ENCODE assay signal across 12 cellular contexts in genomic region chr5:107213025-107213424, GRCh38.
A peak's percentile ranks its signal among the peaks of the same experiment; 100 is the strongest.
DNase-seq lines count a peak whose midpoint lies in the region; ATAC-seq and TF ChIP-seq lines count a peak whose summit lies in the region.
"Had no signal": no experiment of that assay in that cellular context is flagged by ENCODE, and none has a peak within 500 bp of the region (broad histone marks: within the 10 kb centered on the region; RNA-seq: fewer than 3 reads in every experiment).

No MANE protein-coding gene starts in this region.

- H3K27ac ChIP-seq in left ventricle myocardium inferior (replicated peaks): peak overlapping the region; percentile 82
- H3K27ac ChIP-seq in IMR-90 (ENCODE audit: insufficient read depth, low read length): no peak overlapping the region
- H3K27ac ChIP-seq in lower lobe of right lung: no peak overlapping the region

- peaks cover 32% of the 10 kb centered on the region for H3K4me1 ChIP-seq in left ventricle myocardium inferior
- no peaks in the 10 kb centered on the region for H3K4me1 ChIP-seq in IMR-90 (ENCODE audit: control insufficient read depth, insufficient read depth, low read length)
- H3K4me1 ChIP-seq in lower lobe of right lung: no peaks in the 10 kb centered on the region

- H3K18ac ChIP-seq in IMR-90 (ENCODE audit: low read depth, low read length): no peak overlapping the region

- no peak overlapping the region for H3K9ac ChIP-seq in IMR-90 (ENCODE audit: low read depth, low read length)

- no peak overlapping the region for H3K4me2 ChIP-seq in IMR-90 (ENCODE audit: low read depth, low read length)

- H2BK120ac ChIP-seq in IMR-90 (ENCODE audit: low read depth, low read length): no peak overlapping the region

- no peak overlapping the region for H3K4ac ChIP-seq in IMR-90 (ENCODE audit: low read depth, low read length)

- H4K8ac ChIP-seq in IMR-90 (ENCODE audit: low read depth in 2 of 2, low read length in 2 of 2): no peak overlapping the region

- no peak overlapping the region for H4K91ac ChIP-seq in IMR-90 (ENCODE audit: insufficient read depth, low read depth, low read length)

- H4K5ac ChIP-seq in IMR-90 (ENCODE audit: low read depth, low read length): no peak overlapping the region

- CTCF ChIA-PET in IMR-90 (lab: Yijun Ruan, JAX): no interaction called here

- H4K20me1 ChIP-seq in IMR-90 (ENCODE audit: insufficient read depth, low read length): no peaks in the 10 kb centered on the region

- peak overlapping the region; percentile 23 for H2AFZ ChIP-seq in IMR-90 (replicated peaks; ENCODE audit: low read length, poor library complexity)

- dilution Hi-C loops in IMR-90 (cut with HindIII; ENCODE audit: low sequenced_read_pairs, unreplicated experiment): no loop called here

- DNase-seq in left ventricle myocardium inferior (no peak), left cardiac atrium (no peak), IMR-90 (no peak), SK-MEL-5 (ENCODE audit: low read depth, low spot score) (peak; percentile 6), renal cortical epithelial cell (ENCODE audit: low read depth) (peak; percentile 38), amniotic stem cell (lab: John Stamatoyannopoulos, UW) (no peak), lower lobe of right lung (no peak)
- DNase-seq in activated T-cell treated with anti-CD3 and anti-CD28 coated beads, Interleukin-2, amount 50 U/mL, for 48 hours: no peak
- DNase-seq: CD4-positive, alpha-beta memory T cell; DMS79 treated with DMSO at 0.1 percent for 48 hours; KG1; NCI-H2081 treated with DMSO at 0.1 percent for 48 hours had no signal

- TF ChIP-seq CTCF in left ventricle myocardium inferior (IDR thresholded peaks at IDR 0.05; ENCODE audit: borderline replicate concordance): no peak
- no peak for TF ChIP-seq CTCF in IMR-90 (conservative IDR thresholded peaks at IDR 0.05; ENCODE audit: low read depth, low read length)
- no peak for TF ChIP-seq CTCF in lower lobe of right lung (IDR thresholded peaks at IDR 0.05)

- no peaks in the 10 kb centered on the region for H3K9me1 ChIP-seq in IMR-90 (ENCODE audit: insufficient read depth, low read length)

- H2AK9ac ChIP-seq in IMR-90 (replicated peaks; ENCODE audit: low read depth, low read length, poor library complexity): no peak overlapping the region

- TF ChIP-seq POLR2A in IMR-90 (IDR thresholded peaks at IDR 0.05; ENCODE audit: low read depth, low read length): no peak

- H2BK20ac ChIP-seq in IMR-90 (ENCODE audit: low read depth, low read length): no peak overlapping the region

- H3K9me3 ChIP-seq in left ventricle myocardium inferior (replicated peaks) (no peaks in the 10 kb centered on the region), IMR-90 (ENCODE audit: control insufficient read depth, insufficient read depth, low read length) (no peaks in the 10 kb centered on the region), lower lobe of right lung (no peaks in the 10 kb centered on the region)

- no peak overlapping the region for H2BK5ac ChIP-seq in IMR-90 (ENCODE audit: low read depth, low read length, poor library complexity, severe bottlenecking)

- H3K4me3 ChIP-seq in left ventricle myocardium inferior (no peak overlapping the region), IMR-90 (ENCODE audit: insufficient read depth, low read depth, low read length) (no peak overlapping the region), lower lobe of right lung (no peak overlapping the region)

- no peak overlapping the region for H2BK15ac ChIP-seq in IMR-90 (ENCODE audit: low read depth, low read length)

- H2AK5ac ChIP-seq in IMR-90 (ENCODE audit: low read depth, low read length): no peak overlapping the region

- no peaks in the 10 kb centered on the region for H3K79me1 ChIP-seq in IMR-90 (ENCODE audit: low read depth in 1 of 2, low read length in 2 of 2)

- H3K36me3 ChIP-seq in left ventricle myocardium inferior: no peaks in the 10 kb centered on the region
- H3K36me3 ChIP-seq in IMR-90 (ENCODE audit: control insufficient read depth, insufficient read depth, low read length): no peaks in the 10 kb centered on the region
- H3K36me3 ChIP-seq in lower lobe of right lung: no peaks in the 10 kb centered on the region

- no TSS peak for BruUV-seq in IMR-90 (replicated peaks; lab: Mats Ljungman, UMichigan)

- TF ChIP-seq RAD21 in IMR-90 (IDR thresholded peaks at IDR 0.05; ENCODE audit: low read length): no peak

- intact Hi-C loops in left ventricle myocardium inferior (cut with micrococcal nuclease): no loop called here
- intact Hi-C loops in left cardiac atrium (cut with DNase I): no loop called here
- intact Hi-C loops in IMR-90 (cut with micrococcal nuclease): no loop called here
- intact Hi-C loops in lower lobe of right lung (cut with DNase I): no loop called here

- 67% methylated on average over 1 of the region's 3 CpGs; no CpG with 5 or more reads in 1 of the 2 experiments for WGBS in IMR-90 (ENCODE audit: extremely low coverage in 2 of 2, insufficient read length in 1 of 2), 2 experiments

- POLR2A ChIA-PET in IMR-90 (lab: Charles Lee; ENCODE audit: unreplicated experiment): interaction anchor here (0.8 kb wide), 1 partner anchor 55 kb away, joined by 4 read pairs; no protein-coding TSS in a partner anchor

- no peak overlapping the region for H3K14ac ChIP-seq in IMR-90 (replicated peaks; ENCODE audit: low read depth, low read length)

- in situ Hi-C loops in IMR-90 (cut with MboI; ENCODE audit: low sequenced_read_pairs) (no loop called here), SK-MEL-5 (cut with HindIII; ENCODE audit: low pct_unique_long_range_greater_than_20kb, low sequenced_read_pairs) (no loop called here)

- ATAC-seq in left cardiac atrium (no peak), IMR-90 (ENCODE audit: low read depth) (no peak), lower lobe of right lung (no peak)

- H3K56ac ChIP-seq in IMR-90 (ENCODE audit: extremely low read depth, insufficient read depth, low read length): no peak overlapping the region

- H3K27me3 ChIP-seq in left ventricle myocardium inferior (ENCODE audit: low read depth): no peaks in the 10 kb centered on the region
- no peaks in the 10 kb centered on the region for H3K27me3 ChIP-seq in IMR-90 (ENCODE audit: control insufficient read depth, insufficient read depth, low read length)
- no peaks in the 10 kb centered on the region for H3K27me3 ChIP-seq in lower lobe of right lung (ENCODE audit: low read depth)

- no peak overlapping the region for H3K23ac ChIP-seq in IMR-90 (ENCODE audit: low read depth, low read length)

TF ChIP-seq in IMR-90, 13 proteins besides CTCF, POLR2A, EP300 and RAD21:
- TF ChIP-seq RCOR1 (IDR thresholded peaks at IDR 0.05; ENCODE audit: insufficient replicate concordance, low read length) (no peak), MAZ (IDR thresholded peaks at IDR 0.05; ENCODE audit: borderline replicate concordance, low read depth, low read length) (no peak), BHLHE40 (IDR thresholded peaks at IDR 0.05; ENCODE audit: low read depth, low read length) (no peak), CHD1 (IDR thresholded peaks at IDR 0.05; ENCODE audit: low read depth, low read length) (no peak), SMC3 (IDR thresholded peaks at IDR 0.05; ENCODE audit: low read depth, low read length) (no peak), CEBPB (IDR thresholded peaks at IDR 0.05; ENCODE audit: low read depth, low read length) (no peak), NFE2L2 (IDR thresholded peaks at IDR 0.05; ENCODE audit: low read depth, low read length) (no peak), MAFK (IDR thresholded peaks at IDR 0.05; ENCODE audit: low read depth, low read length) (no peak)
- TF ChIP-seq, protein P1, sequence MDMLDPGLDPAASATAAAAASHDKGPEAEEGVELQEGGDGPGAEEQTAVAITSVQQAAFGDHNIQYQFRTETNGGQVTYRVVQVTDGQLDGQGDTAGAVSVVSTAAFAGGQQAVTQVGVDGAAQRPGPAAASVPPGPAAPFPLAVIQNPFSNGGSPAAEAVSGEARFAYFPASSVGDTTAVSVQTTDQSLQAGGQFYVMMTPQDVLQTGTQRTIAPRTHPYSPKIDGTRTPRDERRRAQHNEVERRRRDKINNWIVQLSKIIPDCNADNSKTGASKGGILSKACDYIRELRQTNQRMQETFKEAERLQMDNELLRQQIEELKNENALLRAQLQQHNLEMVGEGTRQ (IDR thresholded peaks at IDR 0.05; ENCODE audit: low read depth, low read length): no peak

Comparison
In these comparisons a context has a peak if more than half of its experiments do, and no peak if none do; other contexts are left out.
1. DNase-seq: peak in SK-MEL-5 (single experiment) and renal cortical epithelial cell (single experiment); none in left ventricle myocardium inferior (single experiment), left cardiac atrium (single experiment), IMR-90 (single experiment), amniotic stem cell (single experiment), lower lobe of right lung (single experiment) and activated T-cell treated with anti-CD3 and anti-CD28 coated beads, Interleukin-2, amount 50 U/mL, for 48 hours (0 of 2).